ENCODE assay signal across 8 cellular contexts in the genomic region with DNA sequence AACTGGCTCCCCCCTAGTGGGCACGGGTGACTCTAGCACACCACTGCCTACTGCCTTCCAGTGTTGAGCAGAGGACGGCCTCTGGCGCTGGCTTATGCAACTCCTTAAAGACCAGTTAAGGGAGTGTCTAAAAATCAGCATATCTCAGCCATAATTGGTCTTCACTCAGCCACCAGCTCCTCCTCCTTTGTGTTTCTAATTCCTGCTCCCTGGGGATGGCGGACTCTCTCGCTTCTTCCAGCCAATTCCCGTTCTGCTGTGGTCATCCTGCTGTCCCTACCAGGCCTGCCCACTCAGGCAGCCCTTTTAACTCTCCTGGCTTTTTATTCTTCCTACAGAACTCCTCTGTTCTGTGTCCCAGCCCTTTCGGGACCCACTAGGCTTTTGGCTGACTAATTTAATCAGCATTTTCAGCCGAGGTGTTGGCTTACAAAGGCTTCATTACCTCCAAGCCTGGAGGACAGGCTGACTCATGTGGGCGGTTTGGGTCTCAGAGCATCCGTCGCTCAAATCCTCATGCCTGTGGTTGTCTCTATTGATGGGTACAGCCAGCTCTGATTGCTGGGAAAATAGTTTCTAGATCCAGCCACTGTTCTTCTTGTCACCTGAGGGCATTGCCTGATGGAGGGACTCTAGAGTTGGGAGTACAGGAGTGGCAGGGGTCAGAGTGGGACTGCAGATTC.
DNase-seq lines count a peak whose midpoint lies in the region; ATAC-seq and TF ChIP-seq lines count a peak whose summit lies in the region.

No MANE protein-coding gene starts in this region.

- H3K4me1 Mint-ChIP-seq in CD8-positive, alpha-beta T cell (ENCODE audit: low read depth), result no peaks in the 10 kb centered on the region

- H3K4me3 Mint-ChIP-seq in CD8-positive, alpha-beta T cell, result no peak overlapping the region

- CTCF ChIA-PET in PC-9 (lab: Charles Lee), result interaction anchor here (0.7 kb wide), 2 partner anchors 18 to 31 kb away, joined by 7 to 11 read pairs; no protein-coding TSS in a partner anchor
- CTCF ChIA-PET in CD8-positive, alpha-beta T cell (lab: Charles Lee), result no interaction called here

- BruUV-seq in PC-9 (replicated peaks; lab: Mats Ljungman, UMichigan), result no TSS peak

- no peaks in the 10 kb centered on the region for H3F3A ChIP-seq in PC-9 (ENCODE audit: insufficient read depth, low read depth)

- no peaks in the 10 kb centered on the region for H4K20me1 ChIP-seq in PC-9 (ENCODE audit: insufficient read depth)

- 10% methylated on average over 11 of the region's 11 CpGs for WGBS in prostate gland

- no peak overlapping the region for H3K27ac Mint-ChIP-seq in CD8-positive, alpha-beta T cell

- intact Hi-C loops in PC-9 (cut with micrococcal nuclease; ENCODE audit: unreplicated experiment) (no loop called here), sciatic nerve (cut with DNase I) (no loop called here), colonic mucosa (cut with DNase I) (no loop called here), prostate gland (cut with DNase I) (no loop called here)
- intact Hi-C loops in CD8-positive, alpha-beta T cell (cut with DNase I, micrococcal nuclease), result no loop called here

- no peaks in the 10 kb centered on the region for H3K79me2 ChIP-seq in PC-9 (ENCODE audit: low read depth)

- H3K27ac ChIP-seq in PC-9 (no peak overlapping the region), colonic mucosa (no peak overlapping the region), prostate gland (no peak overlapping the region)
- H3K27ac ChIP-seq in CD8-positive, alpha-beta T cell (ENCODE audit: low read depth, low read length), result no peak overlapping the region

- H3K9me3 ChIP-seq in PC-9 (ENCODE audit: insufficient read depth, low read depth) (no peaks in the 10 kb centered on the region), colonic mucosa (no peaks in the 10 kb centered on the region), prostate gland (no peaks in the 10 kb centered on the region)
- no peaks in the 10 kb centered on the region for H3K9me3 ChIP-seq in CD8-positive, alpha-beta T cell (ENCODE audit: low read length)

- DNase-seq in HK-2 (ENCODE audit: unreplicated experiment), result peak; percentile 38
- peak; percentile 28 to 55 for DNase-seq in PC-9
- peak; percentile 60 for DNase-seq in fibroblast of the aortic adventitia (ENCODE audit: low read depth)
- DNase-seq in sciatic nerve (ENCODE audit: low spot score), result no peak
- no peak for DNase-seq in CD8-positive, alpha-beta T cell
- no peak for DNase-seq in colonic mucosa
- DNase-seq in prostate gland (ENCODE audit: low spot score), result no peak

- TF ChIP-seq POLR2A in prostate gland (IDR thresholded peaks at IDR 0.05), result no peak

- H3K27me3 Mint-ChIP-seq in CD8-positive, alpha-beta T cell (ENCODE audit: low read depth), result peaks cover 5% of the 10 kb centered on the region

- peaks cover 10% of the 10 kb centered on the region for H3K9me3 Mint-ChIP-seq in CD8-positive, alpha-beta T cell

- H3K36me3 Mint-ChIP-seq in CD8-positive, alpha-beta T cell, result no peaks in the 10 kb centered on the region

- POLR2A ChIA-PET in PC-9 (lab: Charles Lee; ENCODE audit: unreplicated experiment), result no interaction called here
- POLR2A ChIA-PET in CD8-positive, alpha-beta T cell (lab: Charles Lee), result no interaction called here

- H3K4me1 ChIP-seq in PC-9 (replicated peaks; ENCODE audit: insufficient read depth) (no peaks in the 10 kb centered on the region), colonic mucosa (no peaks in the 10 kb centered on the region), prostate gland (replicated peaks) (no peaks in the 10 kb centered on the region)
- H3K4me1 ChIP-seq in CD8-positive, alpha-beta T cell (ENCODE audit: insufficient read depth, low read length), result no peaks in the 10 kb centered on the region

- ATAC-seq in sciatic nerve (peak; percentile 84), HG03571 (IDR thresholded peaks at IDR 0.05; ENCODE audit: unreplicated experiment) (no peak)
- no peak for ATAC-seq in CD8-positive, alpha-beta T cell

- H3K36me3 ChIP-seq in PC-9 (ENCODE audit: low read depth), result no peaks in the 10 kb centered on the region
- H3K36me3 ChIP-seq in CD8-positive, alpha-beta T cell (ENCODE audit: insufficient read depth, low read length), result no peaks in the 10 kb centered on the region
- no peaks in the 10 kb centered on the region for H3K36me3 ChIP-seq in colonic mucosa
- H3K36me3 ChIP-seq in prostate gland, result no peaks in the 10 kb centered on the region

- no peak overlapping the region for H3K9ac ChIP-seq in colonic mucosa (ENCODE audit: low read depth in 2 of 2, low read length in 2 of 2)

- H2AFZ ChIP-seq in PC-9, result no peak overlapping the region

- H3K9me2 ChIP-seq in PC-9 (ENCODE audit: insufficient read depth), result no peaks in the 10 kb centered on the region

- H3K4me2 ChIP-seq in PC-9, result no peak overlapping the region

- H3K4me3 ChIP-seq in PC-9 (no peak overlapping the region), fibroblast of the aortic adventitia (ENCODE audit: low read depth, low read length) (no peak overlapping the region), colonic mucosa (no peak overlapping the region), prostate gland (no peak overlapping the region)
- no peak overlapping the region for H3K4me3 ChIP-seq in CD8-positive, alpha-beta T cell (ENCODE audit: low read depth, low read length)

- TF ChIP-seq CTCF in PC-9 (conservative IDR thresholded peaks at IDR 0.05) (no peak), fibroblast of the aortic adventitia (IDR thresholded peaks at IDR 0.05; ENCODE audit: insufficient read depth, low read length) (peak; percentile 17), colonic mucosa (IDR thresholded peaks at IDR 0.05) (no peak), prostate gland (IDR thresholded peaks at IDR 0.05) (no peak)
- TF ChIP-seq CTCF in CD8-positive, alpha-beta T cell (IDR thresholded peaks at IDR 0.05), result no peak

- peaks cover 45% of the 10 kb centered on the region for H3K27me3 ChIP-seq in PC-9 (ENCODE audit: insufficient read depth, low read depth)
- no peaks in the 10 kb centered on the region for H3K27me3 ChIP-seq in CD8-positive, alpha-beta T cell (ENCODE audit: insufficient read depth, low read length)
- H3K27me3 ChIP-seq in colonic mucosa, result no peaks in the 10 kb centered on the region
- H3K27me3 ChIP-seq in prostate gland (replicated peaks; ENCODE audit: insufficient read depth), result no peaks in the 10 kb centered on the region

Comparison
In these comparisons a context has a peak if more than half of its experiments do, and no peak if none do; other contexts are left out.
1. DNase-seq: peak in HK-2 (single experiment), PC-9 (2 of 2) and fibroblast of the aortic adventitia (single experiment); none in sciatic nerve (single experiment), CD8-positive, alpha-beta T cell (0 of 7), colonic mucosa (single experiment) and prostate gland (single experiment).